Comparison of ENCODE assay signal across 9 cellular contexts in the genomic region with DNA sequence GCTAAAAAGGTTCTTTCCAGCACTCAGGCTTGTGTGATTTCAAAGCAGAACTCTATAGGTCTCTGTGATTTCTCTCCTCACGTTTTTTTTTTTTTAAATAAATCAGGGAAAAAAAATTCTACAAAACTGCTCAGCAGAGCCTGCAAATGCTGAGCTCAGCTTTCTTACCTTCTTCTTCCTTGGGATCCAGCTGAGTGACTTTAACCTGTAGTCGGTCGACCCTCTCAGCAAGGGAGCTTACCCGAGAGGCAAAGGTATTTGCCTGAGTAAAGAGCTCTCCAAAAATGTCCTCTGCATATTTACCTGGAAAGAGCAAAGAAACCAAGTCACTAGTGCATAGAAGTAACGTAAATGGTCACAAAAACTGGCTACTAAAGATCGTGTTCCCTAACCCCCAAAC. TPM values are rescaled to one million over a fixed set of nuclear protein-coding genes. Genes with fewer than 3 reads are reported as not detected.
DNase-seq lines count a peak whose midpoint lies in the region; ATAC-seq and TF ChIP-seq lines count a peak whose summit lies in the region.
"Had no signal": no experiment of that assay in that cellular context is flagged by ENCODE, and none has a peak within 500 bp of the region (broad histone marks: within the 10 kb centered on the region; RNA-seq: fewer than 3 reads in every experiment).

No MANE protein-coding gene starts in this region.

- no peaks in the 10 kb centered on the region for H3K27me3 Mint-ChIP-seq in osteocyte (ENCODE audit: unreplicated experiment)

- peaks cover 12% of the 10 kb centered on the region for H3K36me3 ChIP-seq in Karpas-422 (ENCODE audit: insufficient read depth, low read length)
- peaks cover 25 to 54% of the 10 kb centered on the region in 2 donors for H3K36me3 ChIP-seq in duodenal mucosa (ENCODE audit: control insufficient read depth in 1 of 2, insufficient read depth in 2 of 2, low read length in 2 of 2)
- H3K36me3 ChIP-seq in MG63 = peaks cover 52% of the 10 kb centered on the region

- H3K36me3 Mint-ChIP-seq in osteocyte (ENCODE audit: unreplicated experiment) = peaks cover 40% of the 10 kb centered on the region

- H3K4me1 Mint-ChIP-seq in osteocyte (ENCODE audit: unreplicated experiment) = peaks cover 73% of the 10 kb centered on the region

- DNase-seq in Karpas-422 (no peak), osteocyte (ENCODE audit: extremely low spot score, unreplicated experiment) (no peak), NCI-H2081 (lab: John Stamatoyannopoulos, UW) (no peak), MG63 (no peak)
- DNase-seq: GF-D8 had no signal

- H3K9me2 ChIP-seq in Karpas-422 (replicated peaks; ENCODE audit: insufficient read depth, low read length) = no peaks in the 10 kb centered on the region

- H3K9ac ChIP-seq in Karpas-422 (ENCODE audit: low read length) (no peak overlapping the region), duodenal mucosa (ENCODE audit: low read depth in 1 of 2, low read length in 2 of 2) (no peak overlapping the region)

- ATAC-seq in GM18858 (IDR thresholded peaks at IDR 0.05; ENCODE audit: unreplicated experiment) (peak; percentile 9), HG02938 (IDR thresholded peaks at IDR 0.05; ENCODE audit: unreplicated experiment) (no peak), GM21360 (IDR thresholded peaks at IDR 0.05; ENCODE audit: unreplicated experiment) (no peak)

- no peaks in the 10 kb centered on the region for H3K27me3 ChIP-seq in Karpas-422 (ENCODE audit: low read length)
- no peaks in the 10 kb centered on the region for H3K27me3 ChIP-seq in duodenal mucosa (ENCODE audit: control insufficient read depth in 1 of 2, insufficient read depth in 2 of 2, low read length in 2 of 2)
- no peaks in the 10 kb centered on the region for H3K27me3 ChIP-seq in MG63

- no peaks in the 10 kb centered on the region for H3K9me3 ChIP-seq in Karpas-422 (ENCODE audit: low read length)
- no peaks in the 10 kb centered on the region for H3K9me3 ChIP-seq in duodenal mucosa (ENCODE audit: control insufficient read depth in 1 of 2, low read length in 2 of 2)
- no peaks in the 10 kb centered on the region for H3K9me3 ChIP-seq in MG63

- H3K4me3 Mint-ChIP-seq in osteocyte (ENCODE audit: unreplicated experiment) = no peak overlapping the region

- H3K27ac Mint-ChIP-seq in osteocyte (ENCODE audit: unreplicated experiment) = peak overlapping the region; percentile 91

- H3K27ac ChIP-seq in Karpas-422 (ENCODE audit: low read length) (0 out of 2 replicates have a peak overlapping the region, but pooled peaks have one; percentile 4), duodenal mucosa (ENCODE audit: low read depth, low read length) (peak overlapping the region; percentile 53)

- no peak overlapping the region for H3K4me2 ChIP-seq in Karpas-422 (ENCODE audit: low read depth, low read length, poor library complexity, severe bottlenecking)

- H3K4me3 ChIP-seq in Karpas-422 (ENCODE audit: low read length) (no peak overlapping the region), duodenal mucosa (ENCODE audit: low read depth in 1 of 2, low read length in 2 of 2) (no peak overlapping the region), MG63 (no peak overlapping the region)

- no peak for TF ChIP-seq CTCF in osteocyte (IDR thresholded peaks at IDR 0.05)

- no peaks in the 10 kb centered on the region for H3K9me3 Mint-ChIP-seq in osteocyte (ENCODE audit: unreplicated experiment)

- H3K79me2 ChIP-seq in Karpas-422 (ENCODE audit: low read length) = peaks cover 29% of the 10 kb centered on the region

- H2AFZ ChIP-seq in Karpas-422 (ENCODE audit: low read length) = no peak overlapping the region

- no peaks in the 10 kb centered on the region for H4K20me1 ChIP-seq in Karpas-422 (ENCODE audit: insufficient read depth, low read depth, low read length)

- H3K4me1 ChIP-seq in Karpas-422 (ENCODE audit: low read length) = peaks cover 17% of the 10 kb centered on the region
- H3K4me1 ChIP-seq in duodenal mucosa (ENCODE audit: control insufficient read depth in 1 of 2, insufficient read depth in 2 of 2, low read length in 2 of 2) = peaks cover 10 to 21% of the 10 kb centered on the region in 2 donors

RNA-seq across cellular contexts. Expression of a gene that starts 26.4 kb away (rescaled TPM):
- total RNA-seq in Karpas-422 (2014; rRNA removed; shearing (Covaris generic); ENCODE audit: low replicate concordance) = 3.6 and 3.7 TPM in 2 replicates
- 0.50 and 0.56 TPM in 2 replicates for total RNA-seq in osteocyte
- total RNA-seq in MG63 (2014; rRNA removed; shearing (Covaris generic); ENCODE audit: low replicate concordance) = not detected in 2 replicates

RNA-seq across cellular contexts. Expression of a gene that starts 35.7 kb away (rescaled TPM):
- total RNA-seq in Karpas-422 (2014; rRNA removed; shearing (Covaris generic); ENCODE audit: low replicate concordance) = 0.22 TPM in 1 of 2 replicates, not detected in the other
- total RNA-seq in osteocyte = not detected in 2 replicates
- total RNA-seq in MG63 (2014; rRNA removed; shearing (Covaris generic); ENCODE audit: low replicate concordance) = not detected in 2 replicates

RNA-seq across cellular contexts. Expression of a gene that starts 44.2 kb away (rescaled TPM):
- not detected in 2 replicates for total RNA-seq in Karpas-422 (2014; rRNA removed; shearing (Covaris generic); ENCODE audit: low replicate concordance)
- not detected in 2 replicates for total RNA-seq in osteocyte
- not detected in 2 replicates for total RNA-seq in MG63 (2014; rRNA removed; shearing (Covaris generic); ENCODE audit: low replicate concordance)

RNA-seq across cellular contexts. Expression of a gene that starts 52.0 kb away (rescaled TPM):
- 3.0 and 5.2 TPM in 2 replicates for total RNA-seq in Karpas-422 (2014; rRNA removed; shearing (Covaris generic); ENCODE audit: low replicate concordance)
- 43.0 and 48.2 TPM in 2 replicates for total RNA-seq in osteocyte
- 11.5 and 26.9 TPM in 2 replicates for total RNA-seq in MG63 (2014; rRNA removed; shearing (Covaris generic); ENCODE audit: low replicate concordance)
